18 cellular contexts compared by ENCODE assay signal in genomic region chr9:22112870-22113846, GRCh38.
"Had no signal": no experiment of that assay in that cellular context is flagged by ENCODE, and none has a peak within 500 bp of the region (broad histone marks: within the 10 kb centered on the region; RNA-seq: fewer than 3 reads in every experiment).

No MANE protein-coding gene starts in this region.

- ATAC-seq: activated CD8-positive, alpha-beta memory T cell treated with anti-CD3 and anti-CD28 coated beads, Interleukin-2, amount 10 ng/mL, durations not matched to agents 7 days and 5 days; foreskin keratinocyte had no signal

- H3K4me3 ChIP-seq: cardiac muscle cell, esophagus squamous epithelium, lung, skin epidermis, tibial nerve had no signal

- H3K36me3 ChIP-seq: cardiac muscle cell, esophagus squamous epithelium, tibial nerve had no signal

- DNase-seq: activated CD4-positive, alpha-beta T cell treated with anti-CD3 and anti-CD28 coated beads, Interleukin-2, amount 50 U/mL, for 48 hours; activated CD8-positive, alpha-beta memory T cell treated with anti-CD3 and anti-CD28 coated beads, Interleukin-2, amount 10 ng/mL, durations not matched to agents 7 days and 5 days; activated naive CD4-positive, alpha-beta T cell treated with anti-CD3 and anti-CD28 coated beads, Interleukin-2, amount 50 U/mL, for 16 hours; activated T-cell treated with anti-CD3 and anti-CD28 coated beads, Interleukin-2, amount 50 U/mL, for 1 hour; esophagus squamous epithelium; foreskin keratinocyte; glutamatergic neuron; nucleus accumbens; stimulated activated CD4-positive, alpha-beta T cell treated with anti-CD3 and anti-CD28 coated beads, Interleukin-4, amount 100 ng/mL, for 4 hours; stimulated activated CD8-positive, alpha-beta memory T cell treated with anti-CD3 and anti-CD28 coated beads, Interleukin-4, amount 100 ng/mL, for 48 hours; stimulated activated naive CD4-positive, alpha-beta T cell treated with Interleukin-2 at 50 U/mL for 16 hours; substantia nigra; T-helper 1 cell had no signal

- H3K27ac ChIP-seq: cardiac muscle cell, esophagus squamous epithelium, skin epidermis, tibial nerve, VCaP had no signal

- H3K27me3 ChIP-seq: cardiac muscle cell, esophagus squamous epithelium, foreskin keratinocyte, tibial nerve had no signal

- H3K9me3 ChIP-seq: esophagus squamous epithelium, tibial nerve had no signal
